ENCODE assay signal across 8 cellular contexts in genomic region chr6:2127484-2127911, GRCh38.
DNase-seq lines count a peak whose midpoint lies in the region; ATAC-seq and TF ChIP-seq lines count a peak whose summit lies in the region.

No MANE protein-coding gene starts in this region.

- H3K27ac ChIP-seq in naive thymus-derived CD4-positive, alpha-beta T cell (ENCODE audit: low read depth, low read length): no peak overlapping the region

- POLR2A ChIA-PET in naive thymus-derived CD4-positive, alpha-beta T cell (lab: Charles Lee): interaction anchor here (0.5 kb wide), 1 partner anchor 27 kb away, joined by 3 read pairs; no protein-coding TSS in a partner anchor

- H3K4me1 ChIP-seq in naive thymus-derived CD4-positive, alpha-beta T cell (ENCODE audit: control insufficient read depth in 2 of 2, insufficient read depth in 2 of 2, low read length in 2 of 2): peaks cover 0 to 3% of the 10 kb centered on the region in 2 donors

- H3K4me1 Mint-ChIP-seq in CD14-positive monocyte: peaks cover 39% of the 10 kb centered on the region
- peaks cover 19% of the 10 kb centered on the region for H3K4me1 Mint-ChIP-seq in activated T-helper 17 cell treated with anti-CD3 and anti-CD28 coated beads, Interleukin-2, amount 50 U/mL, for 72 hours
- H3K4me1 Mint-ChIP-seq in naive thymus-derived CD4-positive, alpha-beta T cell: peaks cover 11 to 36% (median 27%) of the 10 kb centered on the region in 7 donors

- peak; percentile 47 for ATAC-seq in HG02870 (IDR thresholded peaks at IDR 0.05; ENCODE audit: unreplicated experiment)
- peak; percentile 96 for ATAC-seq in activated T-helper 17 cell treated with anti-CD3 and anti-CD28 coated beads, Interleukin-2, amount 50 U/mL, for 72 hours (replicated peaks)
- peak; percentile 74 for ATAC-seq in naive thymus-derived CD4-positive, alpha-beta T cell

- peak overlapping the region in 2 of 7 donors; percentile 25 to 48 for H3K27ac Mint-ChIP-seq in CD14-positive monocyte
- H3K27ac Mint-ChIP-seq in activated T-helper 17 cell treated with anti-CD3 and anti-CD28 coated beads, Interleukin-2, amount 50 U/mL, for 72 hours: peak overlapping the region; percentile 56
- H3K27ac Mint-ChIP-seq in naive thymus-derived CD4-positive, alpha-beta T cell: no peak overlapping the region

- no peaks in the 10 kb centered on the region for H3K36me3 ChIP-seq in naive thymus-derived CD4-positive, alpha-beta T cell (ENCODE audit: control insufficient read depth in 2 of 3, insufficient read depth in 3 of 3, low read length in 3 of 3)

- no peaks in the 10 kb centered on the region for H3K36me3 Mint-ChIP-seq in CD14-positive monocyte
- H3K36me3 Mint-ChIP-seq in activated T-helper 17 cell treated with anti-CD3 and anti-CD28 coated beads, Interleukin-2, amount 50 U/mL, for 72 hours (ENCODE audit: low read depth): no peaks in the 10 kb centered on the region
- H3K36me3 Mint-ChIP-seq in naive thymus-derived CD4-positive, alpha-beta T cell: peaks cover 0 to 29% (median 18%) of the 10 kb centered on the region in 5 donors

- TF ChIP-seq CTCF in CD14-positive monocyte (IDR thresholded peaks at IDR 0.05): no peak

- intact Hi-C loops in CD14-positive monocyte (cut with micrococcal nuclease): no loop called here
- intact Hi-C loops in naive thymus-derived CD4-positive, alpha-beta T cell (cut with micrococcal nuclease): no loop called here

- H3K4me3 Mint-ChIP-seq in CD14-positive monocyte: peak overlapping the region; percentile 46 to 50
- peak overlapping the region; percentile 60 for H3K4me3 Mint-ChIP-seq in activated T-helper 17 cell treated with anti-CD3 and anti-CD28 coated beads, Interleukin-2, amount 50 U/mL, for 72 hours
- peak overlapping the region in 4 of 10 donors; percentile 10 to 34 (median 32) for H3K4me3 Mint-ChIP-seq in naive thymus-derived CD4-positive, alpha-beta T cell

- H3K27me3 ChIP-seq in naive thymus-derived CD4-positive, alpha-beta T cell (ENCODE audit: control insufficient read depth in 2 of 2, insufficient read depth in 2 of 2, low read length in 2 of 2): no peaks in the 10 kb centered on the region

- CTCF ChIA-PET in naive thymus-derived CD4-positive, alpha-beta T cell (lab: Charles Lee): no interaction called here

- peaks cover 5 to 9% (median 7%) of the 10 kb centered on the region in 3 donors for H3K27me3 Mint-ChIP-seq in CD14-positive monocyte (ENCODE audit: low read depth in 3 of 3)
- H3K27me3 Mint-ChIP-seq in activated T-helper 17 cell treated with anti-CD3 and anti-CD28 coated beads, Interleukin-2, amount 50 U/mL, for 72 hours: no peaks in the 10 kb centered on the region
- H3K27me3 Mint-ChIP-seq in naive thymus-derived CD4-positive, alpha-beta T cell: peaks cover 0 to 1% (median 0%) of the 10 kb centered on the region in 5 donors

- H3K9me3 ChIP-seq in naive thymus-derived CD4-positive, alpha-beta T cell (ENCODE audit: control insufficient read depth in 2 of 3, low read length in 3 of 3): no peaks in the 10 kb centered on the region

- H3K9me3 Mint-ChIP-seq in CD14-positive monocyte: peaks cover 0 to 4% (median 0%) of the 10 kb centered on the region in 7 donors
- no peaks in the 10 kb centered on the region for H3K9me3 Mint-ChIP-seq in activated T-helper 17 cell treated with anti-CD3 and anti-CD28 coated beads, Interleukin-2, amount 50 U/mL, for 72 hours
- no peaks in the 10 kb centered on the region for H3K9me3 Mint-ChIP-seq in naive thymus-derived CD4-positive, alpha-beta T cell

- H3K4me3 ChIP-seq in naive thymus-derived CD4-positive, alpha-beta T cell (ENCODE audit: low read length): no peak overlapping the region

- DNase-seq in CD14-positive monocyte (ENCODE audit: low spot score): no peak
- peak in 6 of 9 donors; percentile 3 to 59 (median 8) for DNase-seq in naive thymus-derived CD4-positive, alpha-beta T cell
- peak; percentile 50 for DNase-seq in ureter (ENCODE audit: low spot score)
- no peak for DNase-seq in NCI-H1417 treated with DMSO at 0.1 percent for 48 hours (lab: John Stamatoyannopoulos, UW)
- DNase-seq in COR-L47 (lab: John Stamatoyannopoulos, UW): no peak
- DNase-seq in HK-2 (ENCODE audit: unreplicated experiment): no peak

Comparison
In these comparisons a context has a peak if more than half of its experiments do, and no peak if none do; other contexts are left out.
1. DNase-seq: peak in naive thymus-derived CD4-positive, alpha-beta T cell (6 of 9) and ureter (single experiment); none in CD14-positive monocyte (single experiment), NCI-H1417 treated with DMSO at 0.1 percent for 48 hours (single experiment), COR-L47 (single experiment) and HK-2 (single experiment).
2. Peak in every context shown above with its lines, with median percentiles within 50 percentile points of each other: ATAC-seq.